Comparison of ENCODE assay signal across 1 cellular context in the genomic region with DNA sequence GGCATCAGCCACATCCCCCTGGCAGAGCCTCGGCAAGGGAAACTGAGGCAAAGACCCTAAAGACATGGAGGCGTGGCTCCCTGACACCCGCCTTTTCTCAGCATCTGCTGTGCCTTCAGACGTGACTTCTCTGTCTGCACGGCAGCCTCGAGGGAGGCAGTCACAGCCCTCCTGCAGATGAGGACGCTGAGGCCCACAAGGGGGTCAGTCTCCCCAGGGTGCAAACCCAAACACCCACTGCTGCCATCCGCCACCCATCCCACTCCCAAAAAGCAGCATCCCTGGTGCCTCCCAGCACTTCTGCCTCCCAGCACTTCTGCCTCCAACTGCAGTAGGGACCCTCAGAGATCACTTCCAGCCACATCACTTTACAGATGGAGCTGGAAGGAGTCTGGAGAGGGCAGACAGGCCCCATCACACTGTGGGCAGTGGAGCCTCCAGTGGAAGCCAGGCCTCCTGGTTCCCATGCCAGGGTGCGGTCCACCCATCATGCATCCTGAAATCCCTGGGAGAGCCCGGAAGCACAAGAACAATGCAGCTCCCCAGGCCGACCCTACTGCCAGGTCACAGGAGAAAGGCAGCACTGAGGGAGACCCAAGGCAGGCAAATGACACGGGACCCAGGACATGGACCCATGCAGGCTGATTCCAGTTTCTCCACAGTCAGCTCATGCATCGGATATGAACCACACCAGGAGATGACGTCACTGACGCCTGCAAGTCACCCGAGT.
TF ChIP-seq lines count a peak whose summit lies in the region.

No MANE protein-coding gene starts in this region.

TF ChIP-seq in SK-N-SH, 30 proteins besides CTCF, POLR2A, EP300 and RAD21:
- TF ChIP-seq TCF12 (IDR thresholded peaks at IDR 0.05) = no peak
- TF ChIP-seq, protein P1, sequence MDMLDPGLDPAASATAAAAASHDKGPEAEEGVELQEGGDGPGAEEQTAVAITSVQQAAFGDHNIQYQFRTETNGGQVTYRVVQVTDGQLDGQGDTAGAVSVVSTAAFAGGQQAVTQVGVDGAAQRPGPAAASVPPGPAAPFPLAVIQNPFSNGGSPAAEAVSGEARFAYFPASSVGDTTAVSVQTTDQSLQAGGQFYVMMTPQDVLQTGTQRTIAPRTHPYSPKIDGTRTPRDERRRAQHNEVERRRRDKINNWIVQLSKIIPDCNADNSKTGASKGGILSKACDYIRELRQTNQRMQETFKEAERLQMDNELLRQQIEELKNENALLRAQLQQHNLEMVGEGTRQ (IDR thresholded peaks at IDR 0.05; ENCODE audit: borderline replicate concordance, low read depth, low read length) = no peak
- TF ChIP-seq FOSL2 (IDR thresholded peaks at IDR 0.05; ENCODE audit: borderline replicate concordance, low read depth) = no peak
- TF ChIP-seq FOXM1 (IDR thresholded peaks at IDR 0.05; ENCODE audit: low read depth) = no peak
